ENCODE assay signal across 25 cellular contexts in the genomic region with DNA sequence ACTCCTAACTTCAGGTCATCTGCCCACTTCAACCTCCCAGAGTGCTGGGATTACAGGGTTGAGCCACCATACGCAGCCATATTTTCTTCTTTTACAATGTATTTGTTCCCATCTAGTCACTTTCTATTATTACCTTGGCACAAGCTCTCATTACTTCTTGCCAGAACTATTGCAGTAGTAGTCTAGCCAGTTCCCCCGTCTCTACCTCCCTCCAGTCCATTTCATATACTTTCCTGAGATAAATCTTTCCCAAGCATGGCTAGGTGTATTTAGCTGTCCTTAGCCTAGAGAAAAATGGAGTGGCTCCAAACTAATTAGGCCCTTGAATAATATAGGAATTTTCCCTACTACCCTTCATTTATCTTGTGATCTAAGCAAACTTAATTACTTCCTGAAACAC.
"Had no signal": no experiment of that assay in that cellular context is flagged by ENCODE, and none has a peak within 500 bp of the region (broad histone marks: within the 10 kb centered on the region; RNA-seq: fewer than 3 reads in every experiment).

No MANE protein-coding gene starts in this region.

- H3K27me3 Mint-ChIP-seq: effector memory CD8-positive, alpha-beta T cell; naive B cell had no signal

- H3K4me3 ChIP-seq: coronary artery, dorsolateral prefrontal cortex, esophagus squamous epithelium, gastrocnemius medialis, heart right ventricle, left lung, lower lobe of right lung, mucosa of descending colon had no signal

- H3K9me3 ChIP-seq: esophagus squamous epithelium, gastrocnemius medialis, heart right ventricle, left lung, lower lobe of right lung, mucosa of descending colon had no signal

- ATAC-seq: effector memory CD8-positive, alpha-beta T cell; esophagus mucosa; gastrocnemius medialis; heart right ventricle; left cardiac atrium; left lung; left ventricle myocardium superior; lower lobe of right lung; mucosa of descending colon had no signal

- H3K27me3 ChIP-seq: esophagus squamous epithelium, gastrocnemius medialis, heart right ventricle, left lung had no signal

- H3K4me3 Mint-ChIP-seq: effector memory CD8-positive, alpha-beta T cell; endodermal cell; mesothelial cell of epicardium; naive B cell had no signal

- H3K36me3 Mint-ChIP-seq: mesothelial cell of epicardium, naive B cell had no signal

- H3K27ac ChIP-seq: coronary artery, dorsolateral prefrontal cortex, epithelial cell of prostate, esophagus squamous epithelium, gastrocnemius medialis, heart right ventricle, left lung, lower lobe of right lung had no signal

- H3K4me1 Mint-ChIP-seq: endodermal cell, naive B cell had no signal

- DNase-seq: dermis blood vessel endothelial cell; dorsolateral prefrontal cortex; effector CD8-positive, alpha-beta T cell; effector memory CD8-positive, alpha-beta T cell; endodermal cell; erythroblast; esophagus squamous epithelium; foreskin fibroblast; foreskin melanocyte; gastrocnemius medialis; glutamatergic neuron; head of caudate nucleus; heart right ventricle; hippocampal formation; left cardiac atrium; left lung; left ventricle myocardium superior; lower lobe of right lung; mesenchymal stem cell; mucosa of descending colon; naive B cell had no signal

- H3K27ac Mint-ChIP-seq: effector memory CD8-positive, alpha-beta T cell; endodermal cell; mesothelial cell of epicardium; naive B cell had no signal

- H3K9me3 Mint-ChIP-seq: effector memory CD8-positive, alpha-beta T cell; mesothelial cell of epicardium; naive B cell had no signal

- H3K36me3 ChIP-seq: esophagus squamous epithelium, gastrocnemius medialis, heart right ventricle, left lung, lower lobe of right lung had no signal

- H3K4me1 ChIP-seq: esophagus squamous epithelium, gastrocnemius medialis, heart right ventricle, left lung, lower lobe of right lung had no signal
